ENCODE assay signal across 1 cellular context in the genomic region with DNA sequence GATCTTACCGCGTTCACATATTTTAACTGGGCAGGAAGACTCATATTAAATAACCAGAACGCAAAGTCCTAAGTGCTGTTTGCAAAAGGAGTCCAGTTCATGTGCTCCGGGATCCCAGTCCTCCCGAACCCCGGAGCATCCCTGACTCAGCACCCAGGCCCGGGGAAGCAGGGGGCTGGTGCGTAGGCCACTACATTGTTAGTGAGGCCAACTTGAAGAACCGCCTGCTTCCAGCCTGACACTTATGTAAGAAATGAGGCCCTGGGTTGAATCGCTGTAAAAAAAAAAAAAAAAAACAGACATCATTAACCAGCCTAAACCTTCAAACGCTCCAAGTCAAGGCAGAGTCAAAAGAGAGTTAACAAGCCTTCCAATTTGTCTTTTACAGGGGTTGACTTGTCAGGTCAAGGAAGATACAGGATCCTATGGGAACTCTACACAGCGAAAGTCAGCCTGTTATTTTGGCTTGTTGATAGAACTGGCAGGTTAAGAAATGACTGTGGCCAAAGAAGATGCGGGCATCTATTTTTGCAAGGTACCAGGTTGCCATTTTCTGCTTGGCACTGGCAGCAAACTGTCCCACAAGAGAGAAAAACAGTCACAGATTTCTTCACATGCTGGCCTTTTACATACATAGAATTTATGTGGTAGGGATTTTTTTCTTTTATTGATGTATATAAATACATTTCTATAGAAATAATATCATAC.
A peak's percentile ranks its signal among the peaks of the same experiment; 100 is the strongest.
TF ChIP-seq lines count a peak whose summit lies in the region.

No MANE protein-coding gene starts in this region.

TF ChIP-seq in HepG2, 621 proteins besides CTCF, POLR2A, EP300 and RAD21 (continued from another document):
- TF ChIP-seq, protein P1, sequence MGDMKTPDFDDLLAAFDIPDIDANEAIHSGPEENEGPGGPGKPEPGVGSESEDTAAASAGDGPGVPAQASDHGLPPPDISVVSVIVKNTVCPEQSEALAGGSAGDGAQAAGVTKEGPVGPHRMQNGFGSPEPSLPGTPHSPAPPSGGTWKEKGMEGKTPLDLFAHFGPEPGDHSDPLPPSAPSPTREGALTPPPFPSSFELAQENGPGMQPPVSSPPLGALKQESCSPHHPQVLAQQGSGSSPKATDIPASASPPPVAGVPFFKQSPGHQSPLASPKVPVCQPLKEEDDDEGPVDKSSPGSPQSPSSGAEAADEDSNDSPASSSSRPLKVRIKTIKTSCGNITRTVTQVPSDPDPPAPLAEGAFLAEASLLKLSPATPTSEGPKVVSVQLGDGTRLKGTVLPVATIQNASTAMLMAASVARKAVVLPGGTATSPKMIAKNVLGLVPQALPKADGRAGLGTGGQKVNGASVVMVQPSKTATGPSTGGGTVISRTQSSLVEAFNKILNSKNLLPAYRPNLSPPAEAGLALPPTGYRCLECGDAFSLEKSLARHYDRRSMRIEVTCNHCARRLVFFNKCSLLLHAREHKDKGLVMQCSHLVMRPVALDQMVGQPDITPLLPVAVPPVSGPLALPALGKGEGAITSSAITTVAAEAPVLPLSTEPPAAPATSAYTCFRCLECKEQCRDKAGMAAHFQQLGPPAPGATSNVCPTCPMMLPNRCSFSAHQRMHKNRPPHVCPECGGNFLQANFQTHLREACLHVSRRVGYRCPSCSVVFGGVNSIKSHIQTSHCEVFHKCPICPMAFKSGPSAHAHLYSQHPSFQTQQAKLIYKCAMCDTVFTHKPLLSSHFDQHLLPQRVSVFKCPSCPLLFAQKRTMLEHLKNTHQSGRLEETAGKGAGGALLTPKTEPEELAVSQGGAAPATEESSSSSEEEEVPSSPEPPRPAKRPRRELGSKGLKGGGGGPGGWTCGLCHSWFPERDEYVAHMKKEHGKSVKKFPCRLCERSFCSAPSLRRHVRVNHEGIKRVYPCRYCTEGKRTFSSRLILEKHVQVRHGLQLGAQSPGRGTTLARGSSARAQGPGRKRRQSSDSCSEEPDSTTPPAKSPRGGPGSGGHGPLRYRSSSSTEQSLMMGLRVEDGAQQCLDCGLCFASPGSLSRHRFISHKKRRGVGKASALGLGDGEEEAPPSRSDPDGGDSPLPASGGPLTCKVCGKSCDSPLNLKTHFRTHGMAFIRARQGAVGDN (CRISPR knock-in tag; IDR thresholded peaks at IDR 0.05), result 0 out of 2 replicates have a peak, but pooled peaks have one; percentile 22
- TF ChIP-seq ZNF557 (CRISPR knock-in tag; IDR thresholded peaks at IDR 0.05) (0 out of 2 replicates have a peak, but pooled peaks have one; percentile 16), ZNF263 (CRISPR knock-in tag; IDR thresholded peaks at IDR 0.05) (peak; percentile 93), RFX3 (CRISPR knock-in tag; IDR thresholded peaks at IDR 0.05) (no peak), CREB1 (IDR thresholded peaks at IDR 0.05) (no peak), CREB1 (CRISPR knock-in tag; IDR thresholded peaks at IDR 0.05) (no peak)
- TF ChIP-seq, protein P2, sequence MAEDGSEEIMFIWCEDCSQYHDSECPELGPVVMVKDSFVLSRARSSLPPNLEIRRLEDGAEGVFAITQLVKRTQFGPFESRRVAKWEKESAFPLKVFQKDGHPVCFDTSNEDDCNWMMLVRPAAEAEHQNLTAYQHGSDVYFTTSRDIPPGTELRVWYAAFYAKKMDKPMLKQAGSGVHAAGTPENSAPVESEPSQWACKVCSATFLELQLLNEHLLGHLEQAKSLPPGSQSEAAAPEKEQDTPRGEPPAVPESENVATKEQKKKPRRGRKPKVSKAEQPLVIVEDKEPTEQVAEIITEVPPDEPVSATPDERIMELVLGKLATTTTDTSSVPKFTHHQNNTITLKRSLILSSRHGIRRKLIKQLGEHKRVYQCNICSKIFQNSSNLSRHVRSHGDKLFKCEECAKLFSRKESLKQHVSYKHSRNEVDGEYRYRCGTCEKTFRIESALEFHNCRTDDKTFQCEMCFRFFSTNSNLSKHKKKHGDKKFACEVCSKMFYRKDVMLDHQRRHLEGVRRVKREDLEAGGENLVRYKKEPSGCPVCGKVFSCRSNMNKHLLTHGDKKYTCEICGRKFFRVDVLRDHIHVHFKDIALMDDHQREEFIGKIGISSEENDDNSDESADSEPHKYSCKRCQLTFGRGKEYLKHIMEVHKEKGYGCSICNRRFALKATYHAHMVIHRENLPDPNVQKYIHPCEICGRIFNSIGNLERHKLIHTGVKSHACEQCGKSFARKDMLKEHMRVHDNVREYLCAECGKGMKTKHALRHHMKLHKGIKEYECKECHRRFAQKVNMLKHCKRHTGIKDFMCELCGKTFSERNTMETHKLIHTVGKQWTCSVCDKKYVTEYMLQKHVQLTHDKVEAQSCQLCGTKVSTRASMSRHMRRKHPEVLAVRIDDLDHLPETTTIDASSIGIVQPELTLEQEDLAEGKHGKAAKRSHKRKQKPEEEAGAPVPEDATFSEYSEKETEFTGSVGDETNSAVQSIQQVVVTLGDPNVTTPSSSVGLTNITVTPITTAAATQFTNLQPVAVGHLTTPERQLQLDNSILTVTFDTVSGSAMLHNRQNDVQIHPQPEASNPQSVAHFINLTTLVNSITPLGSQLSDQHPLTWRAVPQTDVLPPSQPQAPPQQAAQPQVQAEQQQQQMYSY (CRISPR knock-in tag; IDR thresholded peaks at IDR 0.05), result peak; percentile 72
